ENCODE assay signal across 20 cellular contexts in the genomic region with DNA sequence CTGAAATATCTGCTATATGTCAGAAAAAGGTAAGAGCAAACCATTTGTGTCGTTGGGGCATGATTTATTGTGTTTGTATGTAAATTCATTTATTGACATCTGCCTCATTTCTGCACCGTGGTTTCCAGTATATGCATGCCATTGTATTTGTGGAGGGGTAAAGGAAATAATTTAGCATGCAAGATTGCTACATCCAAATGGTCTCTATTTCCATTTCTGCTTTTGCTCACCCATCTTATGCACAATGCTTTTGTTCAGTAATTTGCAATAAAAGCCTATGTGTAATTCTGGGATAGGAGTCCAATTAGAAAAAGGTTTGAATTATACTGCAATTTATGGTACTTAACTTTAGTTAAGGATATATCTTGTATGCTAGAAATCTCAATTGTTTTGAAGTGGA.
DNase-seq lines count a peak whose midpoint lies in the region; ATAC-seq and TF ChIP-seq lines count a peak whose summit lies in the region.
"Had no signal": no experiment of that assay in that cellular context is flagged by ENCODE, and none has a peak within 500 bp of the region (broad histone marks: within the 10 kb centered on the region; RNA-seq: fewer than 3 reads in every experiment).

No MANE protein-coding gene starts in this region.

- H2AFZ ChIP-seq in mammary epithelial cell (ENCODE audit: low read depth, low read length), result no peak overlapping the region

- H3K9ac ChIP-seq in mammary epithelial cell (ENCODE audit: insufficient read depth, low read length), result no peak overlapping the region

- CTCF ChIA-PET in mammary epithelial cell (lab: Charles Lee; ENCODE audit: low non-redundant PET), result no interaction called here
- CTCF ChIA-PET in MCF 10A (lab: Yijun Ruan, JAX), result no interaction called here

- H3K4me1 Mint-ChIP-seq in MCF 10A (ENCODE audit: insufficient read depth, unreplicated experiment) (no peaks in the 10 kb centered on the region), memory B cell (peaks cover 18% of the 10 kb centered on the region)
- H3K4me1 Mint-ChIP-seq: CD4-positive, alpha-beta memory T cell had no signal

- BruUV-seq in mammary epithelial cell (replicated peaks; lab: Mats Ljungman, UMichigan) (no TSS peak), MCF 10A (replicated peaks; lab: Mats Ljungman, UMichigan) (no TSS peak)

- no peak for TF ChIP-seq CTCF in mammary epithelial cell (conservative IDR thresholded peaks at IDR 0.05 in 1 of 2, IDR thresholded peaks at IDR 0.05 in 1 of 2; ENCODE audit: extremely low read depth in 1 of 2, insufficient read depth in 1 of 2, low read depth in 1 of 2, low read length in 2 of 2)
- no peak for TF ChIP-seq CTCF in MCF 10A (IDR thresholded peaks at IDR 0.05; ENCODE audit: unreplicated experiment)

- intact Hi-C loops in mammary epithelial cell (cut with micrococcal nuclease) (no loop called here), MCF 10A (cut with micrococcal nuclease) (no loop called here)

- no peak overlapping the region for H3K27ac Mint-ChIP-seq in MCF 10A (ENCODE audit: low read depth, unreplicated experiment)
- H3K27ac Mint-ChIP-seq in memory B cell, result peak overlapping the region; percentile 5
- H3K27ac Mint-ChIP-seq: CD4-positive, alpha-beta memory T cell had no signal

- H3K4me2 ChIP-seq in mammary epithelial cell (ENCODE audit: insufficient read depth, low read depth, low read length), result peak overlapping the region; percentile 55

- in situ Hi-C loops in mammary epithelial cell (cut with MboI; ENCODE audit: low sequenced_read_pairs in 2 of 2), result loop anchor here in 1 of 2 donors (25.0 kb wide), 1 partner anchor 270 kb away; no protein-coding TSS in a partner anchor

- no peak overlapping the region for H3K4me3 ChIP-seq in mammary epithelial cell (replicated peaks in 1 of 3; ENCODE audit: insufficient read depth in 1 of 3, low read depth in 2 of 3, low read length in 3 of 3)
- H3K4me3 ChIP-seq: BLaER1 treated with 17β-estradiol and CSF1 and Interleukin-3, amounts not matched to agents 10 nM and 100 nM; K562; MG63 had no signal

- DNase-seq in mammary epithelial cell (no peak), MCF 10A (ENCODE audit: unreplicated experiment) (no peak), NCI-H1436 (lab: John Stamatoyannopoulos, UW) (peak; percentile 34), SIG-M5 (lab: John Stamatoyannopoulos, UW) (peak; percentile 12), memory B cell (ENCODE audit: low spot score in 2 of 2) (no peak), GDM1 (lab: John Stamatoyannopoulos, UW) (no peak)
- DNase-seq in stimulated activated CD4-positive, alpha-beta T cell treated with anti-CD3 and anti-CD28 coated beads, Interleukin-4, amount 100 ng/mL, for 4 hours, result no peak
- DNase-seq: AML-193; Caco-2; CD4-positive, alpha-beta memory T cell; MG63; NCI-H1105; NCI-H2029; NCI-H2227 treated with DMSO at 0.1 percent for 48 hours; NCI-H526 treated with DMSO at 0.1 percent for 48 hours; PC-3 had no signal

- H3K4me3 Mint-ChIP-seq in MCF 10A (ENCODE audit: unreplicated experiment) (no peak overlapping the region), memory B cell (no peak overlapping the region)
- H3K4me3 Mint-ChIP-seq: CD4-positive, alpha-beta memory T cell had no signal

- H3K27me3 Mint-ChIP-seq in MCF 10A (ENCODE audit: insufficient read depth, unreplicated experiment) (peaks cover 27% of the 10 kb centered on the region), memory B cell (peaks cover 2% of the 10 kb centered on the region)

- H3K27ac ChIP-seq in mammary epithelial cell (ENCODE audit: insufficient read depth, low read depth, low read length), result peak overlapping the region; percentile 61

- H3K79me2 ChIP-seq in mammary epithelial cell (ENCODE audit: insufficient read depth, low read length), result no peaks in the 10 kb centered on the region

- ATAC-seq in memory B cell (ENCODE audit: low read depth) (no peak), GM21390 (IDR thresholded peaks at IDR 0.05; ENCODE audit: unreplicated experiment) (no peak)
- ATAC-seq: K562, PC-3, Right ventricle myocardium inferior had no signal

- no peaks in the 10 kb centered on the region for H4K20me1 ChIP-seq in mammary epithelial cell (ENCODE audit: insufficient read depth, low read length)
- H4K20me1 ChIP-seq: BLaER1 treated with 17β-estradiol and CSF1 and Interleukin-3, amounts not matched to agents 10 nM and 100 nM had no signal

- dilution Hi-C loops in mammary epithelial cell (cut with HindIII; ENCODE audit: low sequenced_read_pairs), result no loop called here

- H3K27me3 ChIP-seq in mammary epithelial cell (ENCODE audit: insufficient read depth, low read length), result no peaks in the 10 kb centered on the region
- H3K27me3 ChIP-seq: MG63 had no signal

- WGBS in mammary epithelial cell (ENCODE audit: low coverage, missing lambda C conversion rate), result 100% methylated on average over 2 of the region's 2 CpGs

- H3K9me3 ChIP-seq in mammary epithelial cell (replicated peaks; ENCODE audit: insufficient read depth, low read length), result no peaks in the 10 kb centered on the region
- H3K9me3 ChIP-seq: Caco-2, MG63 had no signal

- H3K36me3 Mint-ChIP-seq in MCF 10A (ENCODE audit: insufficient read depth, unreplicated experiment) (no peaks in the 10 kb centered on the region), memory B cell (no peaks in the 10 kb centered on the region)
- H3K36me3 Mint-ChIP-seq: CD4-positive, alpha-beta memory T cell had no signal

- peaks cover 38% of the 10 kb centered on the region for H3K4me1 ChIP-seq in mammary epithelial cell (ENCODE audit: insufficient read depth, low read length)
- H3K4me1 ChIP-seq: Caco-2 had no signal

- H3K9me3 Mint-ChIP-seq in MCF 10A (ENCODE audit: unreplicated experiment) (no peaks in the 10 kb centered on the region), memory B cell (no peaks in the 10 kb centered on the region)

- POLR2A ChIA-PET in MCF 10A (lab: Yijun Ruan, JAX), result no interaction called here

- no peaks in the 10 kb centered on the region for H3K36me3 ChIP-seq in mammary epithelial cell (ENCODE audit: insufficient read depth, low read length)
- H3K36me3 ChIP-seq: BLaER1 treated with 17β-estradiol and CSF1 and Interleukin-3, amounts not matched to agents 10 nM and 100 nM; MG63 had no signal

Comparison
In these comparisons a context has a peak if more than half of its experiments do, and no peak if none do; other contexts are left out.
1. DNase-seq: peak in NCI-H1436 (single experiment) and SIG-M5 (single experiment); none in mammary epithelial cell (single experiment), MCF 10A (single experiment), memory B cell (0 of 2), GDM1 (single experiment) and stimulated activated CD4-positive, alpha-beta T cell treated with anti-CD3 and anti-CD28 coated beads, Interleukin-4, amount 100 ng/mL, for 4 hours (0 of 2).